Comparison of ENCODE assay signal across 1 cellular context in the genomic region with DNA sequence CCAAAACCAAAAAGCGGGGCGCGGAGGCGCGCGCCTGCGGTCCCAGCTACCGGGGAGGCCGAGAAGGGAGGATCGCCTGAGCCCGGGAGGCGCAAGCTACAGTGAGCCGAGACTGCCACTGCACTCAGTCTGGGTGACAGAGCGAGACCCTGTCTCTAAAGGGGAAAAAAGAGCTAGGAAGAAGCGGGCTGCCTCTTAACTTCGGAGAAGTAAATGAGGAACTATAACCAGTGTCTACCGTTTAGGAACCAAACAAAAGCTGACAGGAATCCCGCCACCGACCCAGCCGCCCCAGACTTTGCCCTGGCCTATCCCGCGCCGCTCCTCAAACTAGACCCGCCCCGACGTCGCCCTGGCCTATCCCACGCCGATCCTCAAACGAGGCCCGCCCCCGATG.
TF ChIP-seq lines count a peak whose summit lies in the region.

No MANE protein-coding gene starts in this region.

TF ChIP-seq in IMR-90, 13 proteins besides CTCF, POLR2A, EP300 and RAD21:
- TF ChIP-seq RCOR1 (IDR thresholded peaks at IDR 0.05; ENCODE audit: insufficient replicate concordance, low read length) (no peak), MXI1 (IDR thresholded peaks at IDR 0.05; ENCODE audit: borderline replicate concordance, low read depth, low read length) (no peak), FOS (IDR thresholded peaks at IDR 0.05; ENCODE audit: low read depth, low read length) (no peak), NFE2L2 (IDR thresholded peaks at IDR 0.05; ENCODE audit: low read depth, low read length) (no peak), SMC3 (IDR thresholded peaks at IDR 0.05; ENCODE audit: low read depth, low read length) (no peak), MAFK (IDR thresholded peaks at IDR 0.05; ENCODE audit: low read depth, low read length) (no peak), MAZ (IDR thresholded peaks at IDR 0.05; ENCODE audit: borderline replicate concordance, low read depth, low read length) (no peak), CHD1 (IDR thresholded peaks at IDR 0.05; ENCODE audit: low read depth, low read length) (no peak), BHLHE40 (IDR thresholded peaks at IDR 0.05; ENCODE audit: low read depth, low read length) (no peak), RFX5 (IDR thresholded peaks at IDR 0.05; ENCODE audit: low read depth, low read length) (no peak), CEBPB (IDR thresholded peaks at IDR 0.05; ENCODE audit: low read depth, low read length) (no peak)
- TF ChIP-seq, protein P1, sequence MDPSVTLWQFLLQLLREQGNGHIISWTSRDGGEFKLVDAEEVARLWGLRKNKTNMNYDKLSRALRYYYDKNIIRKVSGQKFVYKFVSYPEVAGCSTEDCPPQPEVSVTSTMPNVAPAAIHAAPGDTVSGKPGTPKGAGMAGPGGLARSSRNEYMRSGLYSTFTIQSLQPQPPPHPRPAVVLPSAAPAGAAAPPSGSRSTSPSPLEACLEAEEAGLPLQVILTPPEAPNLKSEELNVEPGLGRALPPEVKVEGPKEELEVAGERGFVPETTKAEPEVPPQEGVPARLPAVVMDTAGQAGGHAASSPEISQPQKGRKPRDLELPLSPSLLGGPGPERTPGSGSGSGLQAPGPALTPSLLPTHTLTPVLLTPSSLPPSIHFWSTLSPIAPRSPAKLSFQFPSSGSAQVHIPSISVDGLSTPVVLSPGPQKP (IDR thresholded peaks at IDR 0.05; ENCODE audit: borderline replicate concordance, low read depth, low read length): no peak
- TF ChIP-seq, protein P2, sequence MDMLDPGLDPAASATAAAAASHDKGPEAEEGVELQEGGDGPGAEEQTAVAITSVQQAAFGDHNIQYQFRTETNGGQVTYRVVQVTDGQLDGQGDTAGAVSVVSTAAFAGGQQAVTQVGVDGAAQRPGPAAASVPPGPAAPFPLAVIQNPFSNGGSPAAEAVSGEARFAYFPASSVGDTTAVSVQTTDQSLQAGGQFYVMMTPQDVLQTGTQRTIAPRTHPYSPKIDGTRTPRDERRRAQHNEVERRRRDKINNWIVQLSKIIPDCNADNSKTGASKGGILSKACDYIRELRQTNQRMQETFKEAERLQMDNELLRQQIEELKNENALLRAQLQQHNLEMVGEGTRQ (IDR thresholded peaks at IDR 0.05; ENCODE audit: low read depth, low read length): no peak
